In the genomic region with DNA sequence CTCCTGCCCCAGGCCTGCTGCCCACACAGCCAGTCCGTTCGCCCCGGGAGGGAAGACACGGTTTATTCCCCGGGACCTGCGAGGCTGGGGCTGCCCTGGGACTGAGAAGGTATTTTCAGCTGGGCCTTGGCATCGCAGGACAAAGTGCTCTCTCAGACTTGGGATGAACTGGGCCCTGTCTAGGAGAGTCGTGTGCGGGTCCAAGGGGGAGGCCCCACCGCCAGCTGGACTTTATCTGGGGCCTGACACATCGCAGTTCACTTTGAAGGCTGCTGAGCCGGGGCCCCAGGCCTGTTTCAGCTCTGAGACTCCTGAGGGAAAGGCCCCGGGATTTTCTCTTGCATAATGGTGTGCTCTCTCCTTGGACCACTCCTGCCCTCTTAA, we compare ENCODE assay signal across 16 cellular contexts. TPM values are rescaled to one million over a fixed set of nuclear protein-coding genes. Genes with fewer than 3 reads are reported as not detected.
DNase-seq lines count a peak whose midpoint lies in the region; ATAC-seq and TF ChIP-seq lines count a peak whose summit lies in the region.
"Had no signal": no experiment of that assay in that cellular context is flagged by ENCODE, and none has a peak within 500 bp of the region (broad histone marks: within the 10 kb centered on the region; RNA-seq: fewer than 3 reads in every experiment).

No MANE protein-coding gene starts in this region.

- peak overlapping the region; percentile 54 for H3K27ac ChIP-seq in right cardiac atrium (ENCODE audit: low read length)
- peak overlapping the region; percentile 93 for H3K27ac ChIP-seq in trophoblast cell (ENCODE audit: low read depth, low read length)
- H3K27ac ChIP-seq: A549 had no signal

- H3K18ac ChIP-seq in trophoblast cell (ENCODE audit: low read length) = peak overlapping the region; percentile 27

- peak overlapping the region; percentile 67 for H4K91ac ChIP-seq in trophoblast cell (ENCODE audit: low read depth, low read length)

- WGBS in right cardiac atrium = 56% methylated on average over 13 of the region's 13 CpGs
- WGBS in trophoblast cell (ENCODE audit: extremely low coverage, insufficient coverage, insufficient read length) = no CpG with 5 or more reads among the region's 13 CpGs

- H3K9me3 Mint-ChIP-seq in natural killer cell treated with Interleukin-12 subunit alpha and Interleukin-12 subunit beta and Interleukin-15 and Interleukin-18, amount 100 ng/mL, for 72 hours = no peaks in the 10 kb centered on the region
- H3K9me3 Mint-ChIP-seq in natural killer cell = no peaks in the 10 kb centered on the region
- no peaks in the 10 kb centered on the region for H3K9me3 Mint-ChIP-seq in activated naive CD8-positive, alpha-beta T cell treated with anti-CD3 and anti-CD28 coated beads, Interleukin-2, amount 50 U/mL, for 24 hours
- H3K9me3 Mint-ChIP-seq: activated naive CD4-positive, alpha-beta T cell treated with anti-CD3 and anti-CD28 coated beads, Interleukin-2, amount 50 U/mL, for 72 hours; stimulated activated naive B cell treated with anti-CD40 and anti-IgM and Interleukin-4, amounts not matched to agents 10 μg/mL and 1 μg/mL and 100 μg/mL, for 72 hours; T-helper 2 cell treated with Interferon-gamma antibody and Interleukin-4, amounts not matched to agents 5 μg/mL and 100 μg/mL, for 36 hours had no signal

- peaks cover 9 to 10% of the 10 kb centered on the region in 2 donors for H3K27me3 Mint-ChIP-seq in natural killer cell treated with Interleukin-12 subunit alpha and Interleukin-12 subunit beta and Interleukin-15 and Interleukin-18, amount 100 ng/mL, for 72 hours
- peaks cover 11 to 12% of the 10 kb centered on the region in 2 donors for H3K27me3 Mint-ChIP-seq in natural killer cell (ENCODE audit: low read depth in 2 of 2)
- peaks cover 26% of the 10 kb centered on the region for H3K27me3 Mint-ChIP-seq in activated naive CD8-positive, alpha-beta T cell treated with anti-CD3 and anti-CD28 coated beads, Interleukin-2, amount 50 U/mL, for 24 hours

- no peak overlapping the region for H3K4me3 Mint-ChIP-seq in natural killer cell treated with Interleukin-12 subunit alpha and Interleukin-12 subunit beta and Interleukin-15 and Interleukin-18, amount 100 ng/mL, for 72 hours
- no peak overlapping the region for H3K4me3 Mint-ChIP-seq in natural killer cell
- H3K4me3 Mint-ChIP-seq in activated naive CD8-positive, alpha-beta T cell treated with anti-CD3 and anti-CD28 coated beads, Interleukin-2, amount 50 U/mL, for 24 hours = no peak overlapping the region
- H3K4me3 Mint-ChIP-seq: naive thymus-derived CD4-positive, alpha-beta T cell; stimulated activated naive B cell treated with anti-CD40 and anti-IgM and Interleukin-4, amounts not matched to agents 10 μg/mL and 1 μg/mL and 100 μg/mL, for 72 hours; T-helper 2 cell treated with Interferon-gamma antibody and Interleukin-4, amounts not matched to agents 5 μg/mL and 100 μg/mL, for 36 hours had no signal

- intact Hi-C loops in natural killer cell (cut with micrococcal nuclease) (no loop called here), right cardiac atrium (cut with DNase I) (no loop called here)

- no peak for TF ChIP-seq CTCF in natural killer cell (IDR thresholded peaks at IDR 0.05)

- peak overlapping the region; percentile 18 for H3K4me2 ChIP-seq in trophoblast cell (ENCODE audit: low read length)
- H3K4me2 ChIP-seq: A549 had no signal

- H3K36me3 ChIP-seq in trophoblast cell (ENCODE audit: control insufficient read depth in 1 of 2, insufficient read depth in 2 of 2, low read length in 2 of 2) = peaks cover 28 to 31% of the 10 kb centered on the region in 2 experiments

- no peaks in the 10 kb centered on the region for H3K4me1 Mint-ChIP-seq in natural killer cell treated with Interleukin-12 subunit alpha and Interleukin-12 subunit beta and Interleukin-15 and Interleukin-18, amount 100 ng/mL, for 72 hours (ENCODE audit: low read depth in 2 of 2)
- H3K4me1 Mint-ChIP-seq in natural killer cell = no peaks in the 10 kb centered on the region
- no peaks in the 10 kb centered on the region for H3K4me1 Mint-ChIP-seq in activated naive CD8-positive, alpha-beta T cell treated with anti-CD3 and anti-CD28 coated beads, Interleukin-2, amount 50 U/mL, for 24 hours
- H3K4me1 Mint-ChIP-seq: stimulated activated naive B cell treated with anti-CD40 and anti-IgM and Interleukin-4, amounts not matched to agents 10 μg/mL and 1 μg/mL and 100 μg/mL, for 72 hours had no signal

- H3K36me3 Mint-ChIP-seq in natural killer cell treated with Interleukin-12 subunit alpha and Interleukin-12 subunit beta and Interleukin-15 and Interleukin-18, amount 100 ng/mL, for 72 hours = no peaks in the 10 kb centered on the region
- H3K36me3 Mint-ChIP-seq in natural killer cell = no peaks in the 10 kb centered on the region
- no peaks in the 10 kb centered on the region for H3K36me3 Mint-ChIP-seq in activated naive CD8-positive, alpha-beta T cell treated with anti-CD3 and anti-CD28 coated beads, Interleukin-2, amount 50 U/mL, for 24 hours (ENCODE audit: low read depth)
- H3K36me3 Mint-ChIP-seq: activated naive CD4-positive, alpha-beta T cell treated with anti-CD3 and anti-CD28 coated beads, Interleukin-2, amount 50 U/mL, for 72 hours; stimulated activated naive B cell treated with anti-CD40 and anti-IgM and Interleukin-4, amounts not matched to agents 10 μg/mL and 1 μg/mL and 100 μg/mL, for 72 hours had no signal

- no peak overlapping the region for H3K23ac ChIP-seq in trophoblast cell (ENCODE audit: low read length)

- H3K4me1 ChIP-seq in right cardiac atrium (ENCODE audit: control insufficient read depth, insufficient read depth, low read length) (peaks cover 5% of the 10 kb centered on the region), trophoblast cell (ENCODE audit: control insufficient read depth in 1 of 2, insufficient read depth in 2 of 2, low read length in 2 of 2) (peaks cover 38 to 43% of the 10 kb centered on the region in 2 experiments)
- H3K4me1 ChIP-seq: A549 had no signal

- H3K4ac ChIP-seq in trophoblast cell (ENCODE audit: low read depth, low read length) = peak overlapping the region; percentile 24

- peak overlapping the region; percentile 37 for H2BK120ac ChIP-seq in trophoblast cell (ENCODE audit: insufficient read depth, low read length, poor library complexity)

- no peak overlapping the region for H3K27ac Mint-ChIP-seq in natural killer cell treated with Interleukin-12 subunit alpha and Interleukin-12 subunit beta and Interleukin-15 and Interleukin-18, amount 100 ng/mL, for 72 hours
- no peak overlapping the region for H3K27ac Mint-ChIP-seq in natural killer cell
- H3K27ac Mint-ChIP-seq in activated naive CD8-positive, alpha-beta T cell treated with anti-CD3 and anti-CD28 coated beads, Interleukin-2, amount 50 U/mL, for 24 hours = no peak overlapping the region
- H3K27ac Mint-ChIP-seq: activated naive CD4-positive, alpha-beta T cell treated with anti-CD3 and anti-CD28 coated beads, Interleukin-2, amount 50 U/mL, for 72 hours; naive thymus-derived CD4-positive, alpha-beta T cell; stimulated activated naive B cell treated with anti-CD40 and anti-IgM and Interleukin-4, amounts not matched to agents 10 μg/mL and 1 μg/mL and 100 μg/mL, for 72 hours; T-helper 2 cell treated with Interferon-gamma antibody and Interleukin-4, amounts not matched to agents 5 μg/mL and 100 μg/mL, for 36 hours had no signal

- peak overlapping the region; percentile 54 for H2BK5ac ChIP-seq in trophoblast cell (ENCODE audit: low read depth, low read length, poor library complexity)

- H3K79me2 ChIP-seq in trophoblast cell (ENCODE audit: control insufficient read depth, insufficient read depth, low read length, poor library complexity) = peaks cover 11% of the 10 kb centered on the region

- H3K4me3 ChIP-seq in right cardiac atrium (ENCODE audit: low read length) = no peak overlapping the region
- no peak overlapping the region for H3K4me3 ChIP-seq in trophoblast cell (ENCODE audit: low read depth, low read length)
- H3K4me3 ChIP-seq: A549 had no signal

- H3K14ac ChIP-seq in trophoblast cell (ENCODE audit: low read length) = peak overlapping the region; percentile 72

- no peak overlapping the region for H2AFZ ChIP-seq in trophoblast cell (ENCODE audit: insufficient read depth, low read length, poor library complexity)

- H3K27me3 ChIP-seq in right cardiac atrium (ENCODE audit: control insufficient read depth, insufficient read depth) (no peaks in the 10 kb centered on the region), trophoblast cell (ENCODE audit: insufficient read depth, low read length) (no peaks in the 10 kb centered on the region)

- H4K12ac ChIP-seq in trophoblast cell (ENCODE audit: low read depth, low read length) = no peak overlapping the region

- no peak for DNase-seq in natural killer cell treated with Interleukin-12 subunit alpha and Interleukin-12 subunit beta and Interleukin-15 and Interleukin-18, amount 100 ng/mL, for 72 hours (ENCODE audit: low spot score)
- no peak for DNase-seq in natural killer cell
- peak; percentile 78 to 88 (median 83) for DNase-seq in right cardiac atrium
- peak; percentile 95 to 96 for DNase-seq in trophoblast cell
- no peak for DNase-seq in stimulated activated CD8-positive, alpha-beta memory T cell treated with anti-CD3 and anti-CD28 coated beads, Interleukin-4, amount 100 ng/mL, for 48 hours
- no peak for DNase-seq in UCSD-AML1 (lab: John Stamatoyannopoulos, UW; ENCODE audit: unreplicated experiment)
- no peak for DNase-seq in activated naive CD8-positive, alpha-beta T cell treated with anti-CD3 and anti-CD28 coated beads, Interleukin-2, amount 50 U/mL, for 24 hours
- no peak for DNase-seq in activated CD8-positive, alpha-beta memory T cell treated with anti-CD3 and anti-CD28 coated beads, Interleukin-2, amount 50 U/mL, for 4 hours
- DNase-seq: effector CD8-positive, alpha-beta T cell; naive thymus-derived CD4-positive, alpha-beta T cell; NCI-H2081 treated with DMSO at 0.1 percent for 48 hours; stimulated activated CD4-positive, alpha-beta T cell treated with anti-CD3 and anti-CD28 coated beads, Interleukin-2, amount 100 ng/mL, for 24 hours; stimulated activated naive B cell treated with anti-CD40 and anti-IgM and Interleukin-4, amounts not matched to agents 10 μg/mL and 1 μg/mL and 100 μg/mL, for 72 hours had no signal

- peaks cover 39% of the 10 kb centered on the region for H3K79me1 ChIP-seq in trophoblast cell (ENCODE audit: low read length)

- H3K9me3 ChIP-seq in right cardiac atrium (ENCODE audit: control insufficient read depth, low read length) (no peaks in the 10 kb centered on the region), trophoblast cell (ENCODE audit: insufficient read depth, low read depth, low read length) (no peaks in the 10 kb centered on the region)
- H3K9me3 ChIP-seq: A549 had no signal

- no peak overlapping the region for H3K9ac ChIP-seq in trophoblast cell (ENCODE audit: low read length)

- peak overlapping the region; percentile 31 for H2AK5ac ChIP-seq in trophoblast cell (ENCODE audit: low read length)

- H4K8ac ChIP-seq in trophoblast cell (ENCODE audit: low read depth, low read length) = peak overlapping the region; percentile 63

- H2BK12ac ChIP-seq in trophoblast cell (ENCODE audit: low read length) = peak overlapping the region; percentile 50

- peak; percentile 3 to 26 for ATAC-seq in natural killer cell treated with Interleukin-12 subunit alpha and Interleukin-12 subunit beta and Interleukin-15 and Interleukin-18, amount 100 ng/mL, for 72 hours
- ATAC-seq in natural killer cell (no peak), right cardiac atrium (peak; percentile 60 to 71)
- ATAC-seq in activated naive CD8-positive, alpha-beta T cell treated with anti-CD3 and anti-CD28 coated beads, Interleukin-2, amount 50 U/mL, for 24 hours = no peak
- ATAC-seq: A549; activated naive CD4-positive, alpha-beta T cell treated with anti-CD3 and anti-CD28 coated beads, Interleukin-2, amount 50 U/mL, for 72 hours; naive thymus-derived CD4-positive, alpha-beta T cell; stimulated activated naive B cell treated with anti-CD40 and anti-IgM and Interleukin-4, amounts not matched to agents 10 μg/mL and 1 μg/mL and 100 μg/mL, for 72 hours had no signal

RNA-seq across cellular contexts. Expression of gene CRISPLD2, which starts 6.8 kb away (rescaled TPM):
- total RNA-seq in natural killer cell treated with Interleukin-12 subunit alpha and Interleukin-12 subunit beta and Interleukin-15 and Interleukin-18, amount 100 ng/mL, for 72 hours = 1 to 10 TPM in 1 of 2 donors, under 1 TPM in 1; 0.43 to 1.7 TPM
- 1 to 10 TPM in 1 of 3 donors, under 1 TPM in 1, not detected in 1; 0.86 to 6.3 TPM for total RNA-seq in natural killer cell
- total RNA-seq in right cardiac atrium = 10 to 100 TPM; 13.1 to 69.5 (median 29.2) TPM
- 12.7 TPM for polyA plus RNA-seq in right cardiac atrium
- 121 and 124 TPM in 2 replicates for polyA plus RNA-seq in trophoblast cell (2013)

Comparison
In these comparisons a context has a peak if more than half of its experiments do, and no peak if none do; other contexts are left out.
1. ATAC-seq: peak in natural killer cell treated with Interleukin-12 subunit alpha and Interleukin-12 subunit beta and Interleukin-15 and Interleukin-18, amount 100 ng/mL, for 72 hours (2 of 2) and right cardiac atrium (2 of 2); none in natural killer cell (0 of 3) and activated naive CD8-positive, alpha-beta T cell treated with anti-CD3 and anti-CD28 coated beads, Interleukin-2, amount 50 U/mL, for 24 hours (single experiment).
2. DNase-seq: peak in right cardiac atrium (3 of 3) and trophoblast cell (2 of 2); none in natural killer cell treated with Interleukin-12 subunit alpha and Interleukin-12 subunit beta and Interleukin-15 and Interleukin-18, amount 100 ng/mL, for 72 hours (single experiment), natural killer cell (single experiment), stimulated activated CD8-positive, alpha-beta memory T cell treated with anti-CD3 and anti-CD28 coated beads, Interleukin-4, amount 100 ng/mL, for 48 hours (single experiment), UCSD-AML1 (single experiment), activated naive CD8-positive, alpha-beta T cell treated with anti-CD3 and anti-CD28 coated beads, Interleukin-2, amount 50 U/mL, for 24 hours (single experiment) and activated CD8-positive, alpha-beta memory T cell treated with anti-CD3 and anti-CD28 coated beads, Interleukin-2, amount 50 U/mL, for 4 hours (single experiment).